ENCODE assay signal across 9 cellular contexts in genomic region chr6:158322724-158323560, GRCh38. TPM values are rescaled to one million over a fixed set of nuclear protein-coding genes. Genes with fewer than 3 reads are reported as not detected.
DNase-seq lines count a peak whose midpoint lies in the region; ATAC-seq and TF ChIP-seq lines count a peak whose summit lies in the region.
"Had no signal": no experiment of that assay in that cellular context is flagged by ENCODE, and none has a peak within 500 bp of the region (broad histone marks: within the 10 kb centered on the region; RNA-seq: fewer than 3 reads in every experiment).

No MANE protein-coding gene starts in this region.

- H3K9ac ChIP-seq in OCI-LY3 (ENCODE audit: low read length) (no peak overlapping the region), MM.1S (ENCODE audit: low read length) (no peak overlapping the region)

- H3K79me2 ChIP-seq in OCI-LY3 (ENCODE audit: low read length): peaks cover 22% of the 10 kb centered on the region
- H3K79me2 ChIP-seq in MM.1S (ENCODE audit: low read length): no peaks in the 10 kb centered on the region

- no peaks in the 10 kb centered on the region for H3K27me3 Mint-ChIP-seq in activated T-cell treated with anti-CD3 and anti-CD28 coated beads, Interleukin-2, amount 50 U/mL, for 72 hours (ENCODE audit: low read depth)

- H3K4me2 ChIP-seq in OCI-LY3 (ENCODE audit: low read length): peak overlapping the region; percentile 75
- H3K4me2 ChIP-seq in MM.1S (ENCODE audit: low read depth, low read length): no peak overlapping the region

- H3K36me3 Mint-ChIP-seq in activated T-cell treated with anti-CD3 and anti-CD28 coated beads, Interleukin-2, amount 50 U/mL, for 72 hours (ENCODE audit: insufficient read depth in 2 of 2): peaks cover 2 to 3% of the 10 kb centered on the region in 2 donors

- peaks cover 0 to 3% of the 10 kb centered on the region in 2 donors for H3K9me3 Mint-ChIP-seq in activated T-cell treated with anti-CD3 and anti-CD28 coated beads, Interleukin-2, amount 50 U/mL, for 72 hours
- H3K9me3 Mint-ChIP-seq: activated T-cell treated with anti-CD3 and anti-CD28 coated beads, Interleukin-2, amount 50 U/mL, for 4 hours had no signal

- H2AFZ ChIP-seq in OCI-LY3 (ENCODE audit: low read depth, low read length) (no peak overlapping the region), MM.1S (ENCODE audit: low read length) (no peak overlapping the region)

- peaks cover 51% of the 10 kb centered on the region for H3K4me1 ChIP-seq in OCI-LY3 (ENCODE audit: low read length)
- H3K4me1 ChIP-seq in MM.1S (ENCODE audit: low read length): 0 out of 2 replicates have a peak, but pooled peaks cover 3% of the 10 kb centered on the region

- H3K4me1 Mint-ChIP-seq in activated T-cell treated with anti-CD3 and anti-CD28 coated beads, Interleukin-2, amount 50 U/mL, for 72 hours (ENCODE audit: low read depth): peaks cover 54% of the 10 kb centered on the region

- intact Hi-C loops in left ventricle myocardium superior (cut with micrococcal nuclease): no loop called here

- no peaks in the 10 kb centered on the region for H3K9me2 ChIP-seq in MM.1S (replicated peaks; ENCODE audit: insufficient read depth, low read length)

- no peaks in the 10 kb centered on the region for H3F3A ChIP-seq in MM.1S (ENCODE audit: insufficient read depth, low read length)

- peak overlapping the region; percentile 64 for H3K27ac ChIP-seq in OCI-LY3 (ENCODE audit: low read length)
- no peak overlapping the region for H3K27ac ChIP-seq in MM.1S (ENCODE audit: low read length)

- H3K27ac Mint-ChIP-seq in activated T-cell treated with anti-CD3 and anti-CD28 coated beads, Interleukin-2, amount 50 U/mL, for 72 hours: no peak overlapping the region

- H3K36me3 ChIP-seq in OCI-LY3 (replicated peaks; ENCODE audit: low read depth, low read length) (no peaks in the 10 kb centered on the region), MM.1S (replicated peaks; ENCODE audit: insufficient read depth, low read length) (no peaks in the 10 kb centered on the region)

- H3K4me3 Mint-ChIP-seq in activated T-cell treated with anti-CD3 and anti-CD28 coated beads, Interleukin-2, amount 50 U/mL, for 72 hours: peak overlapping the region in 1 of 2 donors; percentile 52
- H3K4me3 Mint-ChIP-seq: activated T-cell treated with anti-CD3 and anti-CD28 coated beads, Interleukin-2, amount 50 U/mL, for 4 hours had no signal

- no peaks in the 10 kb centered on the region for H3K9me3 ChIP-seq in OCI-LY3 (ENCODE audit: insufficient read depth, low read length)
- H3K9me3 ChIP-seq in MM.1S (replicated peaks; ENCODE audit: insufficient read depth, low read length): no peaks in the 10 kb centered on the region

- peaks cover 33% of the 10 kb centered on the region for H3K27me3 ChIP-seq in OCI-LY3 (ENCODE audit: low read depth, low read length)
- no peaks in the 10 kb centered on the region for H3K27me3 ChIP-seq in MM.1S (replicated peaks; ENCODE audit: insufficient read depth, low read length)

- H4K20me1 ChIP-seq in OCI-LY3 (ENCODE audit: insufficient read depth, low read length) (peaks cover 27% of the 10 kb centered on the region), MM.1S (ENCODE audit: insufficient read depth, low read length) (no peaks in the 10 kb centered on the region)

- peak; percentile 22 to 33 for ATAC-seq in activated T-cell treated with anti-CD3 and anti-CD28 coated beads, Interleukin-2, amount 50 U/mL, for 72 hours (replicated peaks in 1 of 2)
- ATAC-seq in HG02642 (IDR thresholded peaks at IDR 0.05; ENCODE audit: poor library complexity, unreplicated experiment) (peak; percentile 71), left ventricle myocardium superior (peak; percentile 62)

- no peak for DNase-seq in activated T-cell treated with anti-CD3 and anti-CD28 coated beads, Interleukin-2, amount 50 U/mL, for 72 hours
- DNase-seq in activated T-cell treated with anti-CD3 and anti-CD28 coated beads, Interleukin-2, amount 50 U/mL, for 1 hour: no peak
- DNase-seq in left ventricle myocardium superior (no peak), MM.1S (no peak), ureter (ENCODE audit: low spot score) (no peak)
- no peak for DNase-seq in activated effector memory CD4-positive, alpha-beta T cell treated with anti-CD3 and anti-CD28 coated beads, Interleukin-2, amount 50 U/mL, for 16 hours
- DNase-seq: activated T-cell treated with anti-CD3 and anti-CD28 coated beads, Interleukin-2, amount 50 U/mL, for 4 hours had no signal

- H3K4me3 ChIP-seq in OCI-LY3 (ENCODE audit: low read length) (peak overlapping the region; percentile 54), MM.1S (ENCODE audit: low read length) (no peak overlapping the region)

- TF ChIP-seq CTCF in OCI-LY3 (IDR thresholded peaks at IDR 0.05; ENCODE audit: low read depth, low read length): no peak
- no peak for TF ChIP-seq CTCF in MM.1S (IDR thresholded peaks at IDR 0.05; ENCODE audit: low read length)

RNA-seq across cellular contexts. Expression of gene TULP4, which starts 10.7 kb away (rescaled TPM):
- total RNA-seq in activated T-cell treated with anti-CD3 and anti-CD28 coated beads, Interleukin-2, amount 50 U/mL, for 72 hours: 10 to 100 TPM; 19.5 to 20.8 TPM
- total RNA-seq in left ventricle myocardium superior (101 TPM), ureter (119 TPM)
